ENCODE assay signal across 19 cellular contexts in genomic region chr3:141436180-141436579, GRCh38. TPM values are rescaled to one million over a fixed set of nuclear protein-coding genes. Genes with fewer than 3 reads are reported as not detected.
DNase-seq lines count a peak whose midpoint lies in the region; ATAC-seq and TF ChIP-seq lines count a peak whose summit lies in the region.
"Had no signal": no experiment of that assay in that cellular context is flagged by ENCODE, and none has a peak within 500 bp of the region (broad histone marks: within the 10 kb centered on the region; RNA-seq: fewer than 3 reads in every experiment).

No MANE protein-coding gene starts in this region.

- H3K27ac Mint-ChIP-seq in central memory CD8-positive, alpha-beta T cell (ENCODE audit: low read depth), result peak overlapping the region; percentile 59
- H3K27ac Mint-ChIP-seq in stimulated activated memory B cell treated with anti-CD40 and anti-IgM and Interleukin-4, amounts not matched to agents 10 μg/mL and 1 μg/mL and 100 μg/mL, for 72 hours, result no peak overlapping the region

- H3K9me3 ChIP-seq in right lobe of liver (no peaks in the 10 kb centered on the region), testis (no peaks in the 10 kb centered on the region)
- H3K9me3 ChIP-seq: BLaER1 treated with 17β-estradiol and CSF1 and Interleukin-3, amounts not matched to agents 10 nM and 100 nM; ovary; suprapubic skin had no signal

- H3K27me3 ChIP-seq in right lobe of liver (no peaks in the 10 kb centered on the region), testis (no peaks in the 10 kb centered on the region)
- H3K27me3 ChIP-seq: BLaER1 treated with 17β-estradiol and CSF1 and Interleukin-3, amounts not matched to agents 10 nM and 100 nM; ovary; suprapubic skin had no signal

- H3K4me1 ChIP-seq in right lobe of liver (peaks cover 0 to 34% (median 15%) of the 10 kb centered on the region in 4 donors), testis (peaks cover 39% of the 10 kb centered on the region)

- 37% methylated on average over 3 of the region's 3 CpGs for WGBS in right lobe of liver (ENCODE audit: insufficient coverage, low coverage, low lambda C conversion rate, missing lambda C conversion rate)
- WGBS in testis, 2 donors, result 74 to 77% methylated on average over 3 of the region's 3 CpGs

- peaks cover 64% of the 10 kb centered on the region for H3K4me1 Mint-ChIP-seq in central memory CD8-positive, alpha-beta T cell
- peaks cover 47% of the 10 kb centered on the region for H3K4me1 Mint-ChIP-seq in stimulated activated memory B cell treated with anti-CD40 and anti-IgM and Interleukin-4, amounts not matched to agents 10 μg/mL and 1 μg/mL and 100 μg/mL, for 72 hours

- no peak for ATAC-seq in central memory CD8-positive, alpha-beta T cell (replicated peaks; ENCODE audit: extremely low read depth, poor library complexity, severe bottlenecking)
- peak; percentile 54 to 68 (median 62) for ATAC-seq in right lobe of liver
- ATAC-seq in stimulated activated memory B cell treated with anti-CD40 and anti-IgM and Interleukin-4, amounts not matched to agents 10 μg/mL and 1 μg/mL and 100 μg/mL, for 72 hours, result no peak
- ATAC-seq in HG03095 (IDR thresholded peaks at IDR 0.05; ENCODE audit: unreplicated experiment), result no peak
- ATAC-seq: SK-N-SH treated with all-trans-retinoic acid at 6 μM for 48 hours had no signal

- DNase-seq in activated CD8-positive, alpha-beta memory T cell treated with anti-CD3 and anti-CD28 coated beads for 24 hours, result peak; percentile 28
- DNase-seq in activated CD8-positive, alpha-beta memory T cell treated with anti-CD3 and anti-CD28 coated beads, Interleukin-2, amount 50 U/mL, for 4 hours, result no peak
- no peak for DNase-seq in central memory CD8-positive, alpha-beta T cell (ENCODE audit: low spot score in 2 of 2)
- peak; percentile 54 to 67 (median 65) for DNase-seq in right lobe of liver
- DNase-seq in testis, result no peak
- DNase-seq in stimulated activated CD4-positive, alpha-beta T cell treated with anti-CD3 and anti-CD28 coated beads, Interleukin-2, amount 100 ng/mL, for 24 hours, result no peak
- DNase-seq: 8988T; activated CD4-positive, alpha-beta T cell treated with anti-CD3 and anti-CD28 coated beads for 1 hour; activated naive CD4-positive, alpha-beta T cell; NCI-H1436 treated with DMSO at 0.1 percent for 48 hours; NCI-H2227 treated with DMSO at 0.1 percent for 48 hours; ovary; stimulated activated CD4-positive, alpha-beta T cell treated with anti-CD3 and anti-CD28 coated beads, Interleukin-4, amount 100 ng/mL, for 4 hours had no signal

- no peak overlapping the region for H3K4me3 ChIP-seq in right lobe of liver
- H3K4me3 ChIP-seq in testis, result no peak overlapping the region
- H3K4me3 ChIP-seq: BLaER1 treated with 17β-estradiol and CSF1 and Interleukin-3, amounts not matched to agents 10 nM and 100 nM; ovary; skin epidermis; suprapubic skin had no signal

- TF ChIP-seq CTCF in right lobe of liver (IDR thresholded peaks at IDR 0.05) (no peak), testis (IDR thresholded peaks at IDR 0.05) (no peak)

- no peak for TF ChIP-seq POLR2A in right lobe of liver (IDR thresholded peaks at IDR 0.05)
- no peak for TF ChIP-seq POLR2A in testis (IDR thresholded peaks at IDR 0.05)

- no peaks in the 10 kb centered on the region for H3K27me3 Mint-ChIP-seq in central memory CD8-positive, alpha-beta T cell
- no peaks in the 10 kb centered on the region for H3K27me3 Mint-ChIP-seq in stimulated activated memory B cell treated with anti-CD40 and anti-IgM and Interleukin-4, amounts not matched to agents 10 μg/mL and 1 μg/mL and 100 μg/mL, for 72 hours

- intact Hi-C loops in right lobe of liver (cut with DNase I), result no loop called here
- intact Hi-C loops in testis (cut with DNase I; ENCODE audit: low total_unique reads), result no loop called here

- peaks cover 27% of the 10 kb centered on the region for H3K36me3 Mint-ChIP-seq in central memory CD8-positive, alpha-beta T cell (ENCODE audit: insufficient read depth)
- peaks cover 36% of the 10 kb centered on the region for H3K36me3 Mint-ChIP-seq in stimulated activated memory B cell treated with anti-CD40 and anti-IgM and Interleukin-4, amounts not matched to agents 10 μg/mL and 1 μg/mL and 100 μg/mL, for 72 hours

- no peak overlapping the region for H3K4me3 Mint-ChIP-seq in central memory CD8-positive, alpha-beta T cell
- no peak overlapping the region for H3K4me3 Mint-ChIP-seq in stimulated activated memory B cell treated with anti-CD40 and anti-IgM and Interleukin-4, amounts not matched to agents 10 μg/mL and 1 μg/mL and 100 μg/mL, for 72 hours

- H3K27ac ChIP-seq in right lobe of liver (peak overlapping the region in 2 of 3 donors; percentile 28 to 34), testis (peak overlapping the region; percentile 12 to 90)
- H3K27ac ChIP-seq: BLaER1 treated with 17β-estradiol and CSF1 and Interleukin-3, amounts not matched to agents 10 nM and 100 nM; ovary; skin epidermis; suprapubic skin had no signal

- no peaks in the 10 kb centered on the region for H3K36me3 ChIP-seq in right lobe of liver
- H3K36me3 ChIP-seq in testis (ENCODE audit: low read depth, missing control alignments), result no peaks in the 10 kb centered on the region
- H3K36me3 ChIP-seq: BLaER1 treated with 17β-estradiol and CSF1 and Interleukin-3, amounts not matched to agents 10 nM and 100 nM; ovary had no signal

- no peaks in the 10 kb centered on the region for H3K9me3 Mint-ChIP-seq in central memory CD8-positive, alpha-beta T cell
- no peaks in the 10 kb centered on the region for H3K9me3 Mint-ChIP-seq in stimulated activated memory B cell treated with anti-CD40 and anti-IgM and Interleukin-4, amounts not matched to agents 10 μg/mL and 1 μg/mL and 100 μg/mL, for 72 hours

RNA-seq across cellular contexts. Expression of gene RASA2, which starts 50.6 kb away (rescaled TPM):
- total RNA-seq in right lobe of liver, result 1 to 10 TPM; 3.5 to 7.9 (median 5.5) TPM
- 10 to 100 TPM; 16.2 to 18.3 TPM for total RNA-seq in testis
- polyA plus RNA-seq in testis (ENCODE audit: insufficient read depth, low read depth, low replicate concordance), result 18.2 TPM

Comparison
In these comparisons a context has a peak if more than half of its experiments do, and no peak if none do; other contexts are left out.
1. DNase-seq: peak in activated CD8-positive, alpha-beta memory T cell treated with anti-CD3 and anti-CD28 coated beads for 24 hours (single experiment) and right lobe of liver (3 of 3); none in activated CD8-positive, alpha-beta memory T cell treated with anti-CD3 and anti-CD28 coated beads, Interleukin-2, amount 50 U/mL, for 4 hours (single experiment), central memory CD8-positive, alpha-beta T cell (0 of 2), testis (single experiment) and stimulated activated CD4-positive, alpha-beta T cell treated with anti-CD3 and anti-CD28 coated beads, Interleukin-2, amount 100 ng/mL, for 24 hours (0 of 2).
2. ATAC-seq: peak in right lobe of liver (4 of 4); none in central memory CD8-positive, alpha-beta T cell (single experiment), stimulated activated memory B cell treated with anti-CD40 and anti-IgM and Interleukin-4, amounts not matched to agents 10 μg/mL and 1 μg/mL and 100 μg/mL, for 72 hours (single experiment) and HG03095 (single experiment).